In genomic region chr6:8230357-8230756, GRCh38 we compare ENCODE assay signal across 1 cellular context.
TF ChIP-seq lines count a peak whose summit lies in the region.

No MANE protein-coding gene starts in this region.

TF ChIP-seq in H1, 55 proteins besides CTCF, POLR2A, EP300 and RAD21 (continued from another document):
- TF ChIP-seq YY1 (IDR thresholded peaks at IDR 0.05; ENCODE audit: low read depth, low read length) (no peak), RFX5 (IDR thresholded peaks at IDR 0.05; ENCODE audit: borderline replicate concordance, low read depth, low read length) (no peak)
